Comparison of ENCODE assay signal across 2 cellular contexts in the genomic region with DNA sequence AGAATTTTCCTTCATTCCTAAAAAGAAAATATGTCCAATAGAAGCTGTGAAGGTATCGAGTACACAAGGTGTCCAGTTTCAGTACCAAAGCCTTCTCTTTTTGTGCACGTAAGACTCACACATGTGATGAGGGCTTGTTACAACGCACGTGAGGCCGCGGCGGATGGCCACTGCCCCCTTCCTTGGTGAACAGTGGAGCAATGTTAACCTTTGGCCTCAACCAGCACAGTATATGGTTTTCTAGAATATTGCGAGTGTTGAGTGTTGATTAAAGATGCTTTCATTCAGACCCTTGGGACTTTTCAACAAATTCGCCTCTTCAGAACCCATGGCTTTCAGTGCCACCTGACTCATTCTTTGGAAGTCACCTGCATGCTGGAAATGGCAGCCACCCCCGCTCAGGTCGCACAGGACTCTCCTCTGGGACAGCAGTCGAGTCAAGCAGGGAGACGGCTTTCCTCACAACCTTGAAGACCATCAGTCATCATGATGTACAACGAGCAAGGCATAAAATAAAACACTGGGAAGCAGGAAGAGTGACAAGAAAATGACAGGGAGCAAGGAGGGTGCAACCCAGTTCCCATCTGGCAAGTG.
TF ChIP-seq lines count a peak whose summit lies in the region.

No MANE protein-coding gene starts in this region.

TF ChIP-seq in HCT116, 20 proteins besides CTCF, POLR2A, EP300 and RAD21:
- TF ChIP-seq JUND (IDR thresholded peaks at IDR 0.05): no peak
- TF ChIP-seq MAX (IDR thresholded peaks at IDR 0.05): no peak
- no peak for TF ChIP-seq SIN3A (IDR thresholded peaks at IDR 0.05; ENCODE audit: low read depth)
- TF ChIP-seq YY1 (IDR thresholded peaks at IDR 0.05; ENCODE audit: extremely low read depth, insufficient replicate concordance, low read depth, low read length): no peak
- TF ChIP-seq ZFX (IDR thresholded peaks at IDR 0.05): no peak

TF ChIP-seq in endothelial cell of umbilical vein, 7 proteins besides CTCF, POLR2A, EP300 and RAD21:
- TF ChIP-seq MYC (IDR thresholded peaks at IDR 0.05; ENCODE audit: low read depth, low read length) (no peak), JUN (IDR thresholded peaks at IDR 0.05; ENCODE audit: borderline replicate concordance, insufficient read depth, insufficient read length, low read depth) (no peak), MAX (IDR thresholded peaks at IDR 0.05; ENCODE audit: insufficient read depth, insufficient read length) (no peak), POLR2AphosphoS5 (IDR thresholded peaks at IDR 0.05; ENCODE audit: insufficient read depth, low read depth, low read length) (no peak), GATA2 (IDR thresholded peaks at IDR 0.05; ENCODE audit: insufficient read depth, insufficient read length, low read depth, low read length) (no peak), EZH2 (IDR thresholded peaks at IDR 0.05; ENCODE audit: borderline replicate concordance, low read depth, low read length, severe bottlenecking) (no peak), FOS (IDR thresholded peaks at IDR 0.05; ENCODE audit: borderline replicate concordance, insufficient read depth, low read length) (no peak)
